14 cellular contexts compared by ENCODE assay signal in genomic region chr3:173799073-173799830, GRCh38.
"Had no signal": no experiment of that assay in that cellular context is flagged by ENCODE, and none has a peak within 500 bp of the region (broad histone marks: within the 10 kb centered on the region; RNA-seq: fewer than 3 reads in every experiment).

No MANE protein-coding gene starts in this region.

- H3K4me3 ChIP-seq: breast epithelium, esophagus muscularis mucosa, gastroesophageal sphincter, sigmoid colon had no signal

- H3K27me3 ChIP-seq: breast epithelium, esophagus muscularis mucosa, gastroesophageal sphincter, sigmoid colon had no signal

- H3K27ac ChIP-seq: breast epithelium, esophagus muscularis mucosa, gastroesophageal sphincter, sigmoid colon had no signal

- ATAC-seq: gastroesophageal sphincter, left ventricle myocardium superior had no signal

- H3K9me3 ChIP-seq: breast epithelium, esophagus muscularis mucosa, gastroesophageal sphincter, sigmoid colon had no signal

- H3K36me3 ChIP-seq: breast epithelium, esophagus muscularis mucosa, gastroesophageal sphincter, sigmoid colon had no signal

- H3K4me1 ChIP-seq: breast epithelium, esophagus muscularis mucosa, gastroesophageal sphincter, sigmoid colon had no signal

- DNase-seq: activated CD4-positive, CD25-positive, alpha-beta regulatory T cell; activated gamma-delta T cell; activated T-cell treated with anti-CD3 and anti-CD28 coated beads, Interleukin-2, amount 50 U/mL, for 24 hours; left ventricle myocardium superior; nephron progenitor cell; sigmoid colon; stimulated activated CD4-positive, alpha-beta T cell treated with anti-CD3 and anti-CD28 coated beads, Interleukin-12 subunit alpha, Interleukin-12 subunit beta, amount 100 ng/mL, for 4 hours; stimulated activated naive CD4-positive, alpha-beta T cell; substantia nigra; T-helper 2 cell; trophoblast cell had no signal
